ENCODE assay signal across 18 cellular contexts in the genomic region with DNA sequence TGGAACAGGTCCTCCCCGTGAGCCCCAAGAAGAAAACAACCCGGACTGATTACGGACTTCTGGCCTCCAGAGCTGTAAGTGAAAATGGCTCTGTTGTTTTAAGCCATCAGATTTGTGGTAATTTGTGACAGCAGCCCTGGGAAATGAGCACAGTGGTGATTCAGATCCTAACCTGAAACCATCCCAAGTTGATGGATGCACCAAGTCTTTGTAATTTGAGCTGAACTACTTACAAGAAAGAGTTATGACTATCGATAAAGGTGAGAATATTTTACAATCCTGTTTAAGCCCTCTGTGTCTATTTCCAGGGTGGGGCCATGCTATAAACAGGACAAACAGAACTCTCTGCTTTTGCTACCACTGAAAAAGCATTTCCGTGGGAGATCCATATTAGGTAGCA. TPM values are rescaled to one million over a fixed set of nuclear protein-coding genes. Genes with fewer than 3 reads are reported as not detected.
"Had no signal": no experiment of that assay in that cellular context is flagged by ENCODE, and none has a peak within 500 bp of the region (broad histone marks: within the 10 kb centered on the region; RNA-seq: fewer than 3 reads in every experiment).

No MANE protein-coding gene starts in this region.

- H3K9me3 Mint-ChIP-seq: activated CD4-positive, alpha-beta T cell treated with anti-CD3 and anti-CD28 coated beads, Interleukin-2, amount 10 ng/mL, durations not matched to agents 7 days and 5 days; activated T-cell treated with anti-CD3 and anti-CD28 coated beads, Interleukin-2, amount 50 U/mL, for 72 hours; neural progenitor cell; T-helper 2 cell treated with Interferon-gamma antibody and Interleukin-4, amounts not matched to agents 5 μg/mL and 100 μg/mL, for 36 hours had no signal

- H2AFZ ChIP-seq: neural progenitor cell had no signal

- H3K4me1 ChIP-seq: neural progenitor cell had no signal

- H3K4me3 ChIP-seq: neural progenitor cell, pancreas, stomach, thoracic aorta had no signal

- H3K4me2 ChIP-seq: neural progenitor cell had no signal

- H3K9ac ChIP-seq: neural progenitor cell had no signal

- H3K36me3 Mint-ChIP-seq: activated naive CD4-positive, alpha-beta T cell treated with anti-CD3 and anti-CD28 coated beads, Interleukin-2, amount 50 U/mL, for 72 hours; neural progenitor cell had no signal

- ATAC-seq: activated naive CD4-positive, alpha-beta T cell treated with anti-CD3 and anti-CD28 coated beads, Interleukin-2, amount 50 U/mL, for 72 hours; activated T-cell treated with anti-CD3 and anti-CD28 coated beads, Interleukin-2, amount 50 U/mL, for 72 hours; pancreas had no signal

- DNase-seq: activated CD4-positive, alpha-beta T cell treated with anti-CD3 and anti-CD28 coated beads, Interleukin-2, amount 10 ng/mL, durations not matched to agents 7 days and 5 days; activated CD4-positive, CD25-positive, alpha-beta regulatory T cell; activated CD8-positive, alpha-beta memory T cell treated with anti-CD3 and anti-CD28 coated beads, Interleukin-2, amount 50 U/mL, for 48 hours; activated gamma-delta T cell; activated T-cell treated with anti-CD3 and anti-CD28 coated beads, Interleukin-2, amount 50 U/mL, for 72 hours; amygdala; brain microvascular endothelial cell; cerebellar nuclear complex; erythroblast; glutamatergic neuron; pancreas; stimulated activated CD4-positive, alpha-beta T cell treated with anti-CD3 and anti-CD28 coated beads, Interleukin-2, amount 100 ng/mL, for 24 hours; stomach; SW 1271 had no signal

- H3K27me3 ChIP-seq: brain microvascular endothelial cell, neural progenitor cell, pancreas, stomach had no signal

- H3K36me3 ChIP-seq: brain microvascular endothelial cell, neural progenitor cell, pancreas, stomach, thoracic aorta had no signal

- H3K4me3 Mint-ChIP-seq: activated CD4-positive, alpha-beta T cell treated with anti-CD3 and anti-CD28 coated beads, Interleukin-2, amount 10 ng/mL, durations not matched to agents 7 days and 5 days; activated T-cell treated with anti-CD3 and anti-CD28 coated beads, Interleukin-2, amount 50 U/mL, for 72 hours; neural progenitor cell; T-helper 2 cell treated with Interferon-gamma antibody and Interleukin-4, amounts not matched to agents 5 μg/mL and 100 μg/mL, for 36 hours had no signal

- H3K9me3 ChIP-seq: pancreas, stomach, thoracic aorta had no signal

- H3K27ac ChIP-seq: brain microvascular endothelial cell, neural progenitor cell, pancreas, thoracic aorta had no signal

- H3K27ac Mint-ChIP-seq: activated CD4-positive, alpha-beta T cell treated with anti-CD3 and anti-CD28 coated beads, Interleukin-2, amount 10 ng/mL, durations not matched to agents 7 days and 5 days; activated naive CD4-positive, alpha-beta T cell treated with anti-CD3 and anti-CD28 coated beads, Interleukin-2, amount 50 U/mL, for 72 hours; activated T-cell treated with anti-CD3 and anti-CD28 coated beads, Interleukin-2, amount 50 U/mL, for 72 hours; neural progenitor cell; T-helper 2 cell treated with Interferon-gamma antibody and Interleukin-4, amounts not matched to agents 5 μg/mL and 100 μg/mL, for 36 hours had no signal

RNA-seq across cellular contexts. Expression of gene RIN2, which starts 19.1 kb away (rescaled TPM):
- total RNA-seq: activated CD4-positive, alpha-beta T cell treated with anti-CD3 and anti-CD28 coated beads, Interleukin-2, amount 10 ng/mL, durations not matched to agents 7 days and 5 days; activated naive CD4-positive, alpha-beta T cell treated with anti-CD3 and anti-CD28 coated beads, Interleukin-2, amount 50 U/mL, for 72 hours; activated T-cell treated with anti-CD3 and anti-CD28 coated beads, Interleukin-2, amount 50 U/mL, for 72 hours had no signal
